ENCODE assay signal across 8 cellular contexts in genomic region chr1:112466078-112466660, GRCh38. TPM values are rescaled to one million over a fixed set of nuclear protein-coding genes. Genes with fewer than 3 reads are reported as not detected.
A peak's percentile ranks its signal among the peaks of the same experiment; 100 is the strongest.
DNase-seq lines count a peak whose midpoint lies in the region; ATAC-seq and TF ChIP-seq lines count a peak whose summit lies in the region.

No MANE protein-coding gene starts in this region.

- intact Hi-C loops in vagina (cut with DNase I) = no loop called here

- H3K36me3 ChIP-seq in right atrium auricular region = no peaks in the 10 kb centered on the region
- no peaks in the 10 kb centered on the region for H3K36me3 ChIP-seq in rectal smooth muscle tissue (ENCODE audit: control insufficient read depth, insufficient read depth, low read length)
- H3K36me3 ChIP-seq in vagina = no peaks in the 10 kb centered on the region

- peak; percentile 89 for ATAC-seq in GM18498 (IDR thresholded peaks at IDR 0.05; ENCODE audit: unreplicated experiment)
- peak; percentile 88 for ATAC-seq in HG02885 (IDR thresholded peaks at IDR 0.05; ENCODE audit: poor library complexity, unreplicated experiment)
- peak; percentile 94 for ATAC-seq in T-helper 17 cell

- H3K27ac ChIP-seq in angular gyrus (ENCODE audit: low read depth, low read length) (peak overlapping the region; percentile 71), right atrium auricular region (peak overlapping the region; percentile 71 to 78), rectal smooth muscle tissue (ENCODE audit: low read depth, low read length) (peak overlapping the region; percentile 76), vagina (peak overlapping the region; percentile 81)

- no peak for TF ChIP-seq POLR2A in vagina (IDR thresholded peaks at IDR 0.05)

- H3K9me3 ChIP-seq in T-helper 17 cell (ENCODE audit: control insufficient read depth, low read length, poor library complexity, severe bottlenecking) (no peaks in the 10 kb centered on the region), right atrium auricular region (no peaks in the 10 kb centered on the region), vagina (no peaks in the 10 kb centered on the region)

- H3K4me3 Mint-ChIP-seq in T-helper 17 cell = peak overlapping the region; percentile 88

- peaks cover 7% of the 10 kb centered on the region for H3K4me1 Mint-ChIP-seq in T-helper 17 cell

- DNase-seq in NCI-H1694 (lab: John Stamatoyannopoulos, UW) = peak; percentile 85
- peak; percentile 68 to 83 (median 74) for DNase-seq in T-helper 17 cell
- peak; percentile 97 for DNase-seq in right atrium auricular region (ENCODE audit: low spot score)
- peak in 1 of 2 donors; percentile 96 for DNase-seq in vagina (ENCODE audit: extremely low spot score in 2 of 2)

- H3K27me3 ChIP-seq in right atrium auricular region (no peaks in the 10 kb centered on the region), rectal smooth muscle tissue (ENCODE audit: control insufficient read depth, insufficient read depth, low read length) (no peaks in the 10 kb centered on the region), vagina (no peaks in the 10 kb centered on the region)

- H3K27ac Mint-ChIP-seq in T-helper 17 cell = peak overlapping the region; percentile 75

- H3K4me3 ChIP-seq in right atrium auricular region (peak overlapping the region; percentile 24 to 46), rectal smooth muscle tissue (ENCODE audit: low read length) (peak overlapping the region; percentile 67), vagina (peak overlapping the region; percentile 33 to 35)

- no peak overlapping the region for H3K9ac ChIP-seq in rectal smooth muscle tissue (ENCODE audit: low read length)

- H3K27me3 Mint-ChIP-seq in T-helper 17 cell = peaks cover 52% of the 10 kb centered on the region

- TF ChIP-seq CTCF in right atrium auricular region (IDR thresholded peaks at IDR 0.05) (peak; percentile 73 to 88), vagina (IDR thresholded peaks at IDR 0.05) (peak; percentile 87 to 94 (median 92))

- H3K4me1 ChIP-seq in right atrium auricular region (peaks cover 0 to 21% of the 10 kb centered on the region in 2 donors), rectal smooth muscle tissue (ENCODE audit: control insufficient read depth, insufficient read depth, low read length) (peaks cover 6% of the 10 kb centered on the region), vagina (peaks cover 55% of the 10 kb centered on the region)

- no peaks in the 10 kb centered on the region for H3K36me3 Mint-ChIP-seq in T-helper 17 cell (ENCODE audit: low read depth)

RNA-seq across cellular contexts. Expression of gene WNT2B, which starts 42.6 kb away (rescaled TPM):
- total RNA-seq in T-helper 17 cell (under 1 TPM; 0.13 to 0.37 TPM), right atrium auricular region (10 to 100 TPM in 1 of 2 donors, 1 to 10 TPM in 1; 4.8 to 18.6 TPM), vagina (16.0 TPM)

Comparison
In these comparisons a context has a peak if more than half of its experiments do, and no peak if none do; other contexts are left out.
1. RNA of gene WNT2B, which starts 42.6 kb away (total RNA-seq): 4.8 to 18.6 TPM in right atrium auricular region and 16.0 TPM in vagina (single experiment); 0.13 to 0.37 TPM in T-helper 17 cell; every median in the first group is over 4 times any median in the second.
2. Peak in every context shown above with its lines, with median percentiles within 50 percentile points of each other: ATAC-seq, H3K27ac ChIP-seq and H3K4me3 ChIP-seq.